Comparison of ENCODE assay signal across 8 cellular contexts in the genomic region with DNA sequence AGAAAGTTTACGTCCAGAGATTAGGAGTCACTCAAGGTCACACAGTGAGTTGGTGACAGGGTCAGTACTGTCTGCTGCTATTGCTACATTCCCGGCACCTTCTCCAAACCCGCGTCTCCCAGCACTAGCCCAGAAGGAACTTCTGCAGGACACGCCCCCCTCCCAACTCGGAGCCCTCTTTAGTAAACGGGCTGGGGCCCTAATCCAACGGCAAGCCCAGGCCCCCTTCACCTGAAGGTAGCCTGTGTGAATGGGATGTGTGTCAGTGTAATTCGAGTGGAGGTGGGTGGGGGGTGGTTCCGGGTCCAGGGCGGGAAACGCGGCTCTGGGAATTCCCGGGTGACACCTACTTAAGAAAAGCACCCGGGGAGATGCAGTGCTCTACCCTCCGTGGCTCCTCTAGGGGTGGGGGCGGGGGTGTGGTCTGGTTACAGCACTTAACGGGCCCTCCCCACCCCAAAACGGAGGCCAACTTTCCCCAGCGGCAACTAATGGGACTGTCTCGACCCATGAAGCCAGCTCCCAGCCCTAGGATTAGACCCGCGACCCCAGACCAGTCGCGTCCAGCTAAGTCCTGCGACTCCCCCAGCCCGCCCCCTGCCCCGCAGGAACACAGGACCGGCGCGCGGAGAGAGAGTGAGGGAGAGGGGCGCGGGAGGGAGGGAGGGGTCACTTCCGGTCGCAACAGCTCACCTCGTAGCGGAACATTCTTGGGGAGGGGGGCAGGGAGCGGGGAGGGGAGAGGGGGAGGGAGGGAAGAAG. TPM values are rescaled to one million over a fixed set of nuclear protein-coding genes. Genes with fewer than 3 reads are reported as not detected.
DNase-seq lines count a peak whose midpoint lies in the region; ATAC-seq and TF ChIP-seq lines count a peak whose summit lies in the region.

No MANE protein-coding gene starts in this region.

- no peak for TF ChIP-seq RAD21 in IMR-90 (IDR thresholded peaks at IDR 0.05; ENCODE audit: low read length)

- peak overlapping the region; percentile 78 for H2AK9ac ChIP-seq in IMR-90 (replicated peaks; ENCODE audit: low read depth, low read length, poor library complexity)

- H2BK15ac ChIP-seq in IMR-90 (ENCODE audit: low read depth, low read length): no peak overlapping the region

- no peaks in the 10 kb centered on the region for H3K9me3 Mint-ChIP-seq in chondrocyte (ENCODE audit: low read depth)

- H2BK120ac ChIP-seq in IMR-90 (ENCODE audit: low read depth, low read length): no peak overlapping the region

- no peaks in the 10 kb centered on the region for H3K27me3 ChIP-seq in IMR-90 (ENCODE audit: control insufficient read depth, insufficient read depth, low read length)
- no peaks in the 10 kb centered on the region for H3K27me3 ChIP-seq in left lung

- peak overlapping the region; percentile 88 for H3K27ac ChIP-seq in IMR-90 (ENCODE audit: insufficient read depth, low read length)
- peak overlapping the region; percentile 98 to 99 for H3K27ac ChIP-seq in left lung

- peak overlapping the region; percentile 54 for H3K56ac ChIP-seq in IMR-90 (ENCODE audit: extremely low read depth, insufficient read depth, low read length)

- peak overlapping the region; percentile 84 for H3K9ac ChIP-seq in IMR-90 (ENCODE audit: low read depth, low read length)

- peak overlapping the region in 1 of 2 experiments; percentile 61; a peak in 2 of 4 replicates for H4K8ac ChIP-seq in IMR-90 (ENCODE audit: low read depth in 2 of 2, low read length in 2 of 2)

- dilution Hi-C loops in IMR-90 (cut with HindIII; ENCODE audit: low sequenced_read_pairs, unreplicated experiment): no loop called here

- H3K14ac ChIP-seq in IMR-90 (replicated peaks; ENCODE audit: low read depth, low read length): peak overlapping the region; percentile 68; the same call in 1 of the 2 replicates

- H3K18ac ChIP-seq in IMR-90 (ENCODE audit: low read depth, low read length): no peak overlapping the region; the same call in 1 of the 2 replicates

- peaks cover 9% of the 10 kb centered on the region; the same call in 1 of the 2 replicates for H4K20me1 ChIP-seq in IMR-90 (ENCODE audit: insufficient read depth, low read length)

- H3K4me1 ChIP-seq in IMR-90 (ENCODE audit: control insufficient read depth, insufficient read depth, low read length) (peaks cover 3% of the 10 kb centered on the region; the same call in 1 of the 2 replicates), left lung (peaks cover 19 to 58% of the 10 kb centered on the region in 2 donors)

- H2AK5ac ChIP-seq in IMR-90 (ENCODE audit: low read depth, low read length): peak overlapping the region; percentile 41

- no peak overlapping the region for H4K5ac ChIP-seq in IMR-90 (ENCODE audit: low read depth, low read length)

- peak overlapping the region; percentile 92 for H3K4me2 ChIP-seq in IMR-90 (ENCODE audit: low read depth, low read length)

- H3K36me3 Mint-ChIP-seq in chondrocyte (ENCODE audit: low read depth): peaks cover 13% of the 10 kb centered on the region

- peak overlapping the region; percentile 92 for H2AFZ ChIP-seq in IMR-90 (replicated peaks; ENCODE audit: low read length, poor library complexity)

- peak overlapping the region; percentile 93 for H3K27ac Mint-ChIP-seq in chondrocyte (ENCODE audit: unreplicated experiment)

- H3K36me3 ChIP-seq in IMR-90 (ENCODE audit: control insufficient read depth, insufficient read depth, low read length): peaks cover 6% of the 10 kb centered on the region
- H3K36me3 ChIP-seq in left lung: peaks cover 0 to 34% of the 10 kb centered on the region in 2 donors

- TF ChIP-seq CTCF in IMR-90 (conservative IDR thresholded peaks at IDR 0.05; ENCODE audit: low read depth, low read length) (no peak), WI38 (IDR thresholded peaks at IDR 0.05; ENCODE audit: low read depth, low read length) (no peak), chondrocyte (IDR thresholded peaks at IDR 0.05) (peak; percentile 55), left lung (IDR thresholded peaks at IDR 0.05) (no peak)

- peak overlapping the region; percentile 58 for H3K4ac ChIP-seq in IMR-90 (ENCODE audit: low read depth, low read length)

- DNase-seq in Daoy (ENCODE audit: low read depth): peak; percentile 54
- DNase-seq in IMR-90: peak; percentile 28
- DNase-seq in chondrocyte (ENCODE audit: low spot score): no peak
- peak; percentile 71 to 85 for DNase-seq in left lung
- DNase-seq in stimulated activated CD4-positive, alpha-beta T cell treated with anti-CD3 and anti-CD28 coated beads, Interleukin-4, amount 100 ng/mL, for 4 hours: peak; percentile 67 to 85
- DNase-seq in DMS79 (lab: John Stamatoyannopoulos, UW): no peak

- POLR2A ChIA-PET in IMR-90 (lab: Charles Lee; ENCODE audit: unreplicated experiment): interaction anchor here (0.6 kb wide), 1 partner anchor 20 kb away, joined by 3 read pairs; no protein-coding TSS in a partner anchor

- H3K4me3 ChIP-seq in IMR-90 (ENCODE audit: insufficient read depth, low read depth, low read length): peak overlapping the region; percentile 97
- peak overlapping the region; percentile 89 for H3K4me3 ChIP-seq in WI38 (ENCODE audit: low read depth, low read length)
- H3K4me3 ChIP-seq in left lung: peak overlapping the region; percentile 77 to 89

- no peak; the same call in 1 of the 2 replicates for TF ChIP-seq POLR2A in IMR-90 (IDR thresholded peaks at IDR 0.05; ENCODE audit: low read depth, low read length)

- no peaks in the 10 kb centered on the region for H3K9me3 ChIP-seq in IMR-90 (ENCODE audit: control insufficient read depth, insufficient read depth, low read length)
- H3K9me3 ChIP-seq in left lung: no peaks in the 10 kb centered on the region

- no peak overlapping the region for H2BK20ac ChIP-seq in IMR-90 (ENCODE audit: low read depth, low read length)

- H3K4me1 Mint-ChIP-seq in chondrocyte (ENCODE audit: low read depth): peaks cover 27% of the 10 kb centered on the region

- peak overlapping the region; percentile 83 for H3K4me3 Mint-ChIP-seq in chondrocyte (ENCODE audit: unreplicated experiment)

- H3K27me3 Mint-ChIP-seq in chondrocyte (ENCODE audit: low read depth): no peaks in the 10 kb centered on the region

- no peaks in the 10 kb centered on the region for H3K9me1 ChIP-seq in IMR-90 (ENCODE audit: insufficient read depth, low read length)

- peak overlapping the region; percentile 6; the same call in 1 of the 2 replicates for H4K91ac ChIP-seq in IMR-90 (ENCODE audit: insufficient read depth, low read depth, low read length)

- in situ Hi-C loops in IMR-90 (cut with MboI; ENCODE audit: low sequenced_read_pairs): no loop called here

- intact Hi-C loops in IMR-90 (cut with micrococcal nuclease): loop anchor here (2.0 to 5.0 kb wide), 3 partner anchors 86 to 134 kb away; partner anchors contain the start of gene STX3
- intact Hi-C loops in left lung (cut with DNase I): no loop called here

- H2BK5ac ChIP-seq in IMR-90 (ENCODE audit: low read depth, low read length, poor library complexity, severe bottlenecking): peak overlapping the region; percentile 66

- WGBS in IMR-90 (ENCODE audit: extremely low coverage in 2 of 2, insufficient read length in 1 of 2), 2 experiments: no CpG with 5 or more reads among the region's 39 CpGs

- CTCF ChIA-PET in IMR-90 (lab: Yijun Ruan, JAX): interaction anchor here (1.4 kb wide), 1 partner anchor 12 kb away, joined by 7 read pairs; no protein-coding TSS in a partner anchor

- H3K79me1 ChIP-seq in IMR-90 (ENCODE audit: low read depth in 1 of 2, low read length in 2 of 2): peaks cover 16 to 39% of the 10 kb centered on the region in 2 experiments; a peak in 3 of 4 replicates

- ATAC-seq in GM21515 (IDR thresholded peaks at IDR 0.05; ENCODE audit: unreplicated experiment): peak; percentile 30
- ATAC-seq in IMR-90 (ENCODE audit: low read depth): peak; percentile 13
- peak; percentile 39 for ATAC-seq in left lung

- peak overlapping the region; percentile 46; the same call in 1 of the 2 replicates for H3K23ac ChIP-seq in IMR-90 (ENCODE audit: low read depth, low read length)

- BruUV-seq in IMR-90 (replicated peaks; lab: Mats Ljungman, UMichigan): no TSS peak

TF ChIP-seq in IMR-90, 13 proteins besides CTCF, POLR2A, EP300 and RAD21:
- TF ChIP-seq SMC3 (IDR thresholded peaks at IDR 0.05; ENCODE audit: low read depth, low read length) (no peak), CEBPB (IDR thresholded peaks at IDR 0.05; ENCODE audit: low read depth, low read length) (peak; percentile 72), MXI1 (IDR thresholded peaks at IDR 0.05; ENCODE audit: borderline replicate concordance, low read depth, low read length) (0 out of 2 replicates have a peak, but pooled peaks have one; percentile 21)

RNA-seq across cellular contexts. Expression of gene PATL1, which starts 0.5 kb away (rescaled TPM):
- total RNA-seq in Daoy (2014; rRNA removed; shearing (Covaris generic)): 12.7 and 16.1 TPM in 2 replicates
- total RNA-seq in IMR-90 (2012; rRNA removed) (3.9 and 4.4 TPM in 2 replicates), chondrocyte (24.5 to 30.4 TPM (median 28.8 TPM) in 3 replicates), left lung (10 to 100 TPM; 27.8 to 42.6 TPM)
- 29.7 and 30.9 TPM in 2 replicates for polyA plus RNA-seq in IMR-90 (2012; rRNA removed)
- polyA plus RNA-seq in IMR-90 (2012; cell fraction: cytosol; rRNA removed): 12.5 and 13.6 TPM in 2 replicates
- polyA plus RNA-seq in IMR-90 (2012; cell fraction: nucleus; rRNA removed; ENCODE audit: low replicate concordance): 7.4 and 21.6 TPM in 2 replicates

RNA-seq across cellular contexts. Expression of gene OR10V1, which starts 45.3 kb away (rescaled TPM):
- not detected in 2 replicates for total RNA-seq in Daoy (2014; rRNA removed; shearing (Covaris generic))
- total RNA-seq in IMR-90 (2012; rRNA removed) (not detected in 2 replicates), chondrocyte (not detected in 3 replicates), left lung (not detected)
- polyA plus RNA-seq in IMR-90 (2012; rRNA removed): not detected in 2 replicates
- polyA plus RNA-seq in IMR-90 (2012; cell fraction: cytosol; rRNA removed): not detected in 2 replicates
- not detected in 2 replicates for polyA plus RNA-seq in IMR-90 (2012; cell fraction: nucleus; rRNA removed; ENCODE audit: low replicate concordance)

RNA-seq across cellular contexts. Expression of gene OSBP, which starts 52.8 kb away (rescaled TPM):
- 21.5 and 23.0 TPM in 2 replicates for total RNA-seq in Daoy (2014; rRNA removed; shearing (Covaris generic))
- total RNA-seq in IMR-90 (2012; rRNA removed): 27.2 and 27.4 TPM in 2 replicates
- polyA plus RNA-seq in IMR-90 (2012; rRNA removed): 15.4 and 22.1 TPM in 2 replicates
- polyA plus RNA-seq in IMR-90 (2012; cell fraction: cytosol; rRNA removed): 5.8 and 8.5 TPM in 2 replicates
- 5.2 and 32.2 TPM in 2 replicates for polyA plus RNA-seq in IMR-90 (2012; cell fraction: nucleus; rRNA removed; ENCODE audit: low replicate concordance)
- 47.3 to 48.4 TPM (median 47.6 TPM) in 3 replicates for total RNA-seq in chondrocyte
- 10 to 100 TPM; 39.4 to 40.8 TPM for total RNA-seq in left lung

Comparison
In these comparisons a context has a peak if more than half of its experiments do, and no peak if none do; other contexts are left out.
1. DNase-seq: peak in Daoy (single experiment), IMR-90 (single experiment), left lung (2 of 2) and stimulated activated CD4-positive, alpha-beta T cell treated with anti-CD3 and anti-CD28 coated beads, Interleukin-4, amount 100 ng/mL, for 4 hours (2 of 2); none in chondrocyte (single experiment) and DMS79 (single experiment).
2. Peak in every context shown above with its lines, with median percentiles within 50 percentile points of each other: ATAC-seq and H3K4me3 ChIP-seq.